Comparison of ENCODE assay signal across 9 cellular contexts in genomic region chr7:103988468-103989199, GRCh38. TPM values are rescaled to one million over a fixed set of nuclear protein-coding genes. Genes with fewer than 3 reads are reported as not detected.
A peak's percentile ranks its signal among the peaks of the same experiment; 100 is the strongest.
DNase-seq lines count a peak whose midpoint lies in the region; ATAC-seq and TF ChIP-seq lines count a peak whose summit lies in the region.
"Had no signal": no experiment of that assay in that cellular context is flagged by ENCODE, and none has a peak within 500 bp of the region (broad histone marks: within the 10 kb centered on the region; RNA-seq: fewer than 3 reads in every experiment).

No MANE protein-coding gene starts in this region.

- H3K27ac ChIP-seq in CD4-positive, CD25-positive, alpha-beta regulatory T cell (ENCODE audit: insufficient read depth, low read length, poor library complexity, severe bottlenecking) = no peak overlapping the region
- H3K27ac ChIP-seq in KMS-11 (no peak overlapping the region), PC-9 (no peak overlapping the region)

- H3K27ac Mint-ChIP-seq in CD4-positive, CD25-positive, alpha-beta regulatory T cell = no peak overlapping the region
- no peak overlapping the region for H3K27ac Mint-ChIP-seq in effector memory CD8-positive, alpha-beta T cell
- H3K27ac Mint-ChIP-seq in nephron = no peak overlapping the region

- no peaks in the 10 kb centered on the region for H3K36me3 Mint-ChIP-seq in CD4-positive, CD25-positive, alpha-beta regulatory T cell
- H3K36me3 Mint-ChIP-seq in effector memory CD8-positive, alpha-beta T cell (ENCODE audit: insufficient read depth) = no peaks in the 10 kb centered on the region
- no peaks in the 10 kb centered on the region for H3K36me3 Mint-ChIP-seq in nephron (ENCODE audit: low read depth)

- H3K27me3 ChIP-seq in CD4-positive, CD25-positive, alpha-beta regulatory T cell (ENCODE audit: control insufficient read depth, insufficient read depth, low read length) = peaks cover 29% of the 10 kb centered on the region
- H3K27me3 ChIP-seq in KMS-11 (ENCODE audit: insufficient read depth, low read depth) (0 out of 2 replicates have a peak, but pooled peaks cover 4% of the 10 kb centered on the region), PC-9 (ENCODE audit: insufficient read depth, low read depth) (no peaks in the 10 kb centered on the region)

- H3K4me3 ChIP-seq in CD4-positive, CD25-positive, alpha-beta regulatory T cell (ENCODE audit: low read depth, low read length) = no peak overlapping the region
- H3K4me3 ChIP-seq in KMS-11 (IDR thresholded peaks at IDR 0.05; ENCODE audit: insufficient read depth, low read depth, low read length) = no peak overlapping the region
- H3K4me3 ChIP-seq in PC-9 = no peak overlapping the region

- H3K4me2 ChIP-seq in KMS-11 = peak overlapping the region; percentile 66
- H3K4me2 ChIP-seq in PC-9 = no peak overlapping the region

- H3K79me2 ChIP-seq in KMS-11 (ENCODE audit: insufficient read depth, low read depth) = no peaks in the 10 kb centered on the region
- H3K79me2 ChIP-seq in PC-9 (ENCODE audit: low read depth) = no peaks in the 10 kb centered on the region

- H4K20me1 ChIP-seq in KMS-11 (ENCODE audit: insufficient read depth) (no peaks in the 10 kb centered on the region), PC-9 (ENCODE audit: insufficient read depth) (no peaks in the 10 kb centered on the region)

- H3F3A ChIP-seq in PC-9 (ENCODE audit: insufficient read depth, low read depth) = no peaks in the 10 kb centered on the region

- no peaks in the 10 kb centered on the region for H3K9me3 ChIP-seq in CD4-positive, CD25-positive, alpha-beta regulatory T cell (ENCODE audit: control insufficient read depth in 2 of 2, low read length in 2 of 2)
- H3K9me3 ChIP-seq in PC-9 (ENCODE audit: insufficient read depth, low read depth) = 0 out of 2 replicates have a peak, but pooled peaks cover 3% of the 10 kb centered on the region

- CTCF ChIA-PET in PC-9 (lab: Charles Lee) = no interaction called here

- no peaks in the 10 kb centered on the region for H3K36me3 ChIP-seq in CD4-positive, CD25-positive, alpha-beta regulatory T cell (ENCODE audit: control insufficient read depth, insufficient read depth, low read length)
- no peaks in the 10 kb centered on the region for H3K36me3 ChIP-seq in KMS-11 (ENCODE audit: insufficient read depth)
- no peaks in the 10 kb centered on the region for H3K36me3 ChIP-seq in PC-9 (ENCODE audit: low read depth)

- ATAC-seq in CD4-positive, CD25-positive, alpha-beta regulatory T cell (ENCODE audit: low read depth in 2 of 2) = no peak
- no peak for ATAC-seq in effector memory CD8-positive, alpha-beta T cell (replicated peaks)
- ATAC-seq in GM19328 (IDR thresholded peaks at IDR 0.05; ENCODE audit: unreplicated experiment) = no peak

- H3K4me1 Mint-ChIP-seq in CD4-positive, CD25-positive, alpha-beta regulatory T cell = peaks cover 0 to 13% (median 8%) of the 10 kb centered on the region in 4 donors
- H3K4me1 Mint-ChIP-seq in effector memory CD8-positive, alpha-beta T cell (ENCODE audit: low read depth in 2 of 2) = peaks cover 5 to 9% of the 10 kb centered on the region in 2 donors
- peaks cover 6% of the 10 kb centered on the region for H3K4me1 Mint-ChIP-seq in nephron

- H3K9me3 Mint-ChIP-seq in CD4-positive, CD25-positive, alpha-beta regulatory T cell = peaks cover 0 to 2% (median 0%) of the 10 kb centered on the region in 7 donors
- no peaks in the 10 kb centered on the region for H3K9me3 Mint-ChIP-seq in effector memory CD8-positive, alpha-beta T cell
- H3K9me3 Mint-ChIP-seq in nephron = no peaks in the 10 kb centered on the region

- no peaks in the 10 kb centered on the region for H3K9me2 ChIP-seq in PC-9 (ENCODE audit: insufficient read depth)

- POLR2A ChIA-PET in PC-9 (lab: Charles Lee; ENCODE audit: unreplicated experiment) = no interaction called here

- intact Hi-C loops in posterior vena cava (cut with DNase I) = no loop called here
- intact Hi-C loops in PC-9 (cut with micrococcal nuclease; ENCODE audit: unreplicated experiment) = no loop called here

- no TSS peak for BruUV-seq in PC-9 (replicated peaks; lab: Mats Ljungman, UMichigan)

- peaks cover 8% of the 10 kb centered on the region for H3K4me1 ChIP-seq in CD4-positive, CD25-positive, alpha-beta regulatory T cell (ENCODE audit: control insufficient read depth, insufficient read depth, low read length, poor library complexity, severe bottlenecking)
- no peaks in the 10 kb centered on the region for H3K4me1 ChIP-seq in KMS-11 (ENCODE audit: low read depth, poor library complexity, severe bottlenecking)
- H3K4me1 ChIP-seq in PC-9 (replicated peaks; ENCODE audit: insufficient read depth) = no peaks in the 10 kb centered on the region

- H2AFZ ChIP-seq in KMS-11 (ENCODE audit: low read depth) (peak overlapping the region; percentile 50; the same call in 1 of the 2 replicates), PC-9 (no peak overlapping the region)

- no peak for DNase-seq in CD4-positive, CD25-positive, alpha-beta regulatory T cell
- no peak for DNase-seq in effector memory CD8-positive, alpha-beta T cell
- DNase-seq in posterior vena cava (ENCODE audit: low spot score) = no peak
- DNase-seq in PC-9 = no peak
- DNase-seq in activated effector memory CD4-positive, alpha-beta T cell treated with Interleukin-2 at 50 U/mL for 16 hours = no peak
- DNase-seq: KBM-7 had no signal

- H3K27me3 Mint-ChIP-seq in CD4-positive, CD25-positive, alpha-beta regulatory T cell = peaks cover 49% of the 10 kb centered on the region
- peaks cover 30 to 45% of the 10 kb centered on the region in 2 donors for H3K27me3 Mint-ChIP-seq in effector memory CD8-positive, alpha-beta T cell
- H3K27me3 Mint-ChIP-seq in nephron (ENCODE audit: low read depth) = peaks cover 77% of the 10 kb centered on the region

- no peak for TF ChIP-seq CTCF in KMS-11 (conservative IDR thresholded peaks at IDR 0.05; ENCODE audit: low read depth, low read length)
- no peak for TF ChIP-seq CTCF in nephron (IDR thresholded peaks at IDR 0.05; ENCODE audit: unreplicated experiment in 3 of 3)
- TF ChIP-seq CTCF in PC-9 (conservative IDR thresholded peaks at IDR 0.05) = no peak

- no peak overlapping the region; the same call in 1 of the 2 replicates for H3K9ac ChIP-seq in KMS-11

- peak overlapping the region in 3 of 4 donors; percentile 44 to 77 (median 67) for H3K4me3 Mint-ChIP-seq in CD4-positive, CD25-positive, alpha-beta regulatory T cell
- peak overlapping the region; percentile 60 to 63 for H3K4me3 Mint-ChIP-seq in effector memory CD8-positive, alpha-beta T cell
- peak overlapping the region; percentile 80 to 84 (median 82) for H3K4me3 Mint-ChIP-seq in nephron

RNA-seq across cellular contexts. Expression of gene RELN, which starts 0.8 kb away (rescaled TPM):
- total RNA-seq in CD4-positive, CD25-positive, alpha-beta regulatory T cell = not detected
- polyA plus RNA-seq in CD4-positive, CD25-positive, alpha-beta regulatory T cell = not detected
- total RNA-seq in posterior vena cava (1 to 10 TPM; 5.0 to 6.2 TPM), PC-9 (2021) (0.08 and 0.48 TPM in 2 replicates)
